Comparison of ENCODE assay signal across 8 cellular contexts in the genomic region with DNA sequence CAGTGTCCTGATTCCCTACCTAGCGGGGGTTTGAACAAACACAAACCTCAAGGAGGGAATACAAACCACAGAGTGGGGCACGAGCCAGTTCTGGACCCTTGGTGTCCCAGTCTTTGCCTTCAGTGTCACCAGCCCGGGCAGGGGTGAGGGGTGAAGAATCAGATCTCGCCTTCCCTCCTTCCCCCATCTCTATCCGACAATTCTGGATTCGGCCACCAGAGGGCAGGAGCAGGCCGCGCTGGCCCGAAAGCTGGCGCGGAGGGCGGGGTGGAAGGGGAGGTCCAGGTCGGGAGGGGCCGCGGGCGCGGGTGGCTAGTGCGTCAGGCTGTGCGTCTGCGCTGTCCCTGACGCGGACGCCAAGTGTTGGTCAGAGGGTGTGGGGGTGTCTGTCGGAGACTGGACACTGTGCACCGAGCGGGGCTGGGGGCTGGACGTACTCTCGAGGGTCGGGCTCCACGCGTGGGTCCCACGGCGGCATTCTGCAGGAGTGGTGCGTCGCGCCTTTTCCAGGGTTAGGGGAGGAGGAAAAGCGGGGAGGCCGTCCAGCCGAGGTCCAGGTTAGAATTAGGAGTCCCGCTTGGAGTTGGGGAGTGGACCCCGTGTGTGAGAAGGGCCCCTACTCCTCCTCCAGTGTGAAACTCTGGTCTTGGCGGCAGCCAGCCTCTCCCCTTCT. TPM values are rescaled to one million over a fixed set of nuclear protein-coding genes. Genes with fewer than 3 reads are reported as not detected.
DNase-seq lines count a peak whose midpoint lies in the region; ATAC-seq and TF ChIP-seq lines count a peak whose summit lies in the region.

No MANE protein-coding gene starts in this region.

- H3K4me3 ChIP-seq in dorsolateral prefrontal cortex (peak overlapping the region; percentile 31 to 73 (median 54)), lower leg skin (ENCODE audit: low read depth, poor library complexity, severe bottlenecking) (no peak overlapping the region)

- peak; percentile 57 to 97 (median 92) for TF ChIP-seq CTCF in dorsolateral prefrontal cortex (IDR thresholded peaks at IDR 0.05 in 54 of 56, conservative IDR thresholded peaks at IDR 0.05 in 2 of 56; ENCODE audit: low read depth in 1 of 56, partially characterized antibody in 56 of 56)
- peak in 1 of 3 donors; percentile 64 for TF ChIP-seq CTCF in lower leg skin (IDR thresholded peaks at IDR 0.05)

- intact Hi-C loops in dorsolateral prefrontal cortex (cut with DNase I): loop anchor here (1.0 to 5.0 kb wide), 6 partner anchors 31 to 166 kb away; a partner anchor contains a TSS
- intact Hi-C loops in lower leg skin (cut with DNase I; ENCODE audit: low total_unique reads): no loop called here

- TF ChIP-seq POLR2A in lower leg skin (IDR thresholded peaks at IDR 0.05): no peak

- DNase-seq in EH (ENCODE audit: low read depth) (peak; percentile 79), NCI-H510A (lab: John Stamatoyannopoulos, UW) (peak; percentile 87), dorsolateral prefrontal cortex (peak; percentile 75 to 89 (median 84)), lower leg skin (ENCODE audit: low spot score in 2 of 2) (peak; percentile 72 to 97)
- DNase-seq in activated CD4-positive, alpha-beta T cell treated with anti-CD3 and anti-CD28 coated beads, Interleukin-2, amount 50 U/mL, for 24 hours (ENCODE audit: low read depth in 1 of 2, low spot score in 1 of 2): peak; percentile 69 to 71
- peak; percentile 63 to 80 for DNase-seq in stimulated activated CD4-positive, alpha-beta T cell treated with anti-CD3 and anti-CD28 coated beads, Interleukin-4, amount 100 ng/mL, for 4 hours

- peak overlapping the region in 14 of 59 donors; percentile 14 to 85 (median 54) for H3K27ac ChIP-seq in dorsolateral prefrontal cortex

- H3K27me3 ChIP-seq in dorsolateral prefrontal cortex: peaks cover 0 to 74% (median 44%) of the 10 kb centered on the region in 45 donors

- ATAC-seq in HG03175 (IDR thresholded peaks at IDR 0.05; ENCODE audit: unreplicated experiment) (peak; percentile 67), HG02938 (IDR thresholded peaks at IDR 0.05; ENCODE audit: unreplicated experiment) (no peak)

- WGBS in lower leg skin, 2 donors: 6% methylated on average over 27 of the region's 42 CpGs

RNA-seq across cellular contexts. Expression of a gene that starts 2.9 kb away (rescaled TPM):
- total RNA-seq in dorsolateral prefrontal cortex (1 to 10 TPM in 65 of 120 experiments, under 1 TPM in 14, not detected in 41; 0.57 to 5.4 (median 1.4) TPM), lower leg skin (not detected)

RNA-seq across cellular contexts. Expression of a gene that starts 11.1 kb away (rescaled TPM):
- total RNA-seq in dorsolateral prefrontal cortex: 1 to 10 TPM in 7 of 120 experiments, under 1 TPM in 55, not detected in 58; 0.23 to 2.2 (median 0.44) TPM
- not detected for total RNA-seq in lower leg skin

RNA-seq across cellular contexts. Expression of a gene that starts 36.6 kb away (rescaled TPM):
- total RNA-seq in dorsolateral prefrontal cortex (10 to 100 TPM; 19.1 to 99.0 (median 62.6) TPM), lower leg skin (not detected)

RNA-seq across cellular contexts. Expression of a gene that starts 45.2 kb away (rescaled TPM):
- 1 to 10 TPM in 109 of 120 experiments, under 1 TPM in 11; 0.48 to 4.0 (median 1.8) TPM for total RNA-seq in dorsolateral prefrontal cortex
- not detected for total RNA-seq in lower leg skin

Comparison
In these comparisons a context has a peak if more than half of its experiments do, and no peak if none do; other contexts are left out.
1. RNA of a gene that starts 36.6 kb away (total RNA-seq): 19.1 to 99.0 TPM in dorsolateral prefrontal cortex; not detected in lower leg skin; every median in the first group is over 10 times any median in the second.
2. Peak in every context shown above with its lines, with median percentiles within 50 percentile points of each other: DNase-seq.